17 cellular contexts compared by ENCODE assay signal in genomic region chr18:62720048-62720447, GRCh38. TPM values are rescaled to one million over a fixed set of nuclear protein-coding genes. Genes with fewer than 3 reads are reported as not detected.
DNase-seq lines count a peak whose midpoint lies in the region; ATAC-seq, FAIRE-seq and TF ChIP-seq lines count a peak whose summit lies in the region.
"Had no signal": no experiment of that assay in that cellular context is flagged by ENCODE, and none has a peak within 500 bp of the region (broad histone marks: within the 10 kb centered on the region; RNA-seq: fewer than 3 reads in every experiment).

No MANE protein-coding gene starts in this region.

- peak overlapping the region; percentile 68 for H3K4me2 ChIP-seq in HepG2 (ENCODE audit: low read depth, low read length)

- H3K27ac Mint-ChIP-seq in activated T-cell treated with anti-CD3 and anti-CD28 coated beads, Interleukin-2, amount 50 U/mL, for 72 hours = no peak overlapping the region
- H3K27ac Mint-ChIP-seq: activated naive CD4-positive, alpha-beta T cell treated with anti-CD3 and anti-CD28 coated beads, Interleukin-2, amount 10 ng/mL, durations not matched to agents 7 days and 5 days had no signal

- WGBS in HepG2 (ENCODE audit: low lambda C conversion rate) = 6% methylated on average over 4 of the region's 4 CpGs
- 44% methylated on average over 4 of the region's 4 CpGs for WGBS in right lobe of liver (ENCODE audit: insufficient coverage, low coverage, low lambda C conversion rate, missing lambda C conversion rate)

- DNase-seq in HepG2 (ENCODE audit: low spot score) = no peak
- DNase-seq in right lobe of liver = no peak
- peak; percentile 37 for DNase-seq in astrocyte of the hippocampus (ENCODE audit: low read depth, low spot score)
- peak; percentile 59 for DNase-seq in medulla oblongata (ENCODE audit: extremely low spot score)
- no peak for DNase-seq in NCI-H146 (lab: John Stamatoyannopoulos, UW)
- DNase-seq in NCI-H774 (lab: John Stamatoyannopoulos, UW) = no peak
- DNase-seq in activated T-cell treated with anti-CD3 and anti-CD28 coated beads, Interleukin-2, amount 50 U/mL, for 72 hours = no peak
- DNase-seq: ACHN; activated naive CD4-positive, alpha-beta T cell treated with anti-CD3 and anti-CD28 coated beads, Interleukin-2, amount 10 ng/mL, durations not matched to agents 7 days and 5 days; NCI-H1417 treated with DMSO at 0.1 percent for 48 hours; NCI-H226; retina; SK-N-SH; stimulated activated CD4-positive, alpha-beta T cell treated with anti-CD3 and anti-CD28 coated beads, Interleukin-4, amount 100 ng/mL, for 1 hour had no signal

- ATAC-seq in HepG2 (no peak), right lobe of liver (no peak), GM19395 (IDR thresholded peaks at IDR 0.05; ENCODE audit: unreplicated experiment) (no peak)
- ATAC-seq in activated T-cell treated with anti-CD3 and anti-CD28 coated beads, Interleukin-2, amount 50 U/mL, for 72 hours (replicated peaks in 1 of 2) = no peak

- H2AFZ ChIP-seq in HepG2 (ENCODE audit: low read length) = no peak overlapping the region

- peak overlapping the region; percentile 81 for H3K9ac ChIP-seq in HepG2 (ENCODE audit: insufficient read depth, low read depth, low read length)
- H3K9ac ChIP-seq: SK-N-SH had no signal

- H3K4me1 ChIP-seq in HepG2 (ENCODE audit: insufficient read depth, low read length) = peaks cover 45% of the 10 kb centered on the region
- peaks cover 0 to 34% (median 6%) of the 10 kb centered on the region in 4 donors for H3K4me1 ChIP-seq in right lobe of liver

- H3K27me3 Mint-ChIP-seq in activated T-cell treated with anti-CD3 and anti-CD28 coated beads, Interleukin-2, amount 50 U/mL, for 72 hours (ENCODE audit: low read depth) = no peaks in the 10 kb centered on the region
- H3K27me3 Mint-ChIP-seq: central memory CD8-positive, alpha-beta T cell had no signal

- H3K36me3 ChIP-seq in HepG2 (replicated peaks in 1 of 2; ENCODE audit: control insufficient read depth in 1 of 2, insufficient read depth in 2 of 2, low read length in 2 of 2) = no peaks in the 10 kb centered on the region
- H3K36me3 ChIP-seq in right lobe of liver = no peaks in the 10 kb centered on the region

- TF ChIP-seq CTCF in HepG2 (CRISPR knock-in tag; IDR thresholded peaks at IDR 0.05) (no peak), right lobe of liver (IDR thresholded peaks at IDR 0.05) (no peak)

- no peak for TF ChIP-seq RAD21 in HepG2 (CRISPR knock-in tag; IDR thresholded peaks at IDR 0.05)

- TF ChIP-seq EP300 in HepG2 (IDR thresholded peaks at IDR 0.05; ENCODE audit: low read depth in 2 of 2, low read length in 2 of 2) (no peak), HepG2 (CRISPR knock-in tag; IDR thresholded peaks at IDR 0.05; ENCODE audit: borderline replicate concordance) (no peak)

- POLR2A ChIA-PET in HepG2 (lab: Yijun Ruan, JAX) = interaction anchor here (1.7 kb wide), 1 partner anchor 22 kb away, joined by 3 read pairs; no protein-coding TSS in a partner anchor

- no peaks in the 10 kb centered on the region for H3K9me3 Mint-ChIP-seq in activated T-cell treated with anti-CD3 and anti-CD28 coated beads, Interleukin-2, amount 50 U/mL, for 72 hours
- H3K9me3 Mint-ChIP-seq: activated naive CD4-positive, alpha-beta T cell treated with anti-CD3 and anti-CD28 coated beads, Interleukin-2, amount 10 ng/mL, durations not matched to agents 7 days and 5 days; central memory CD8-positive, alpha-beta T cell had no signal

- no TSS peak for BruUV-seq in HepG2 (replicated peaks; lab: Mats Ljungman, UMichigan)

- CTCF ChIA-PET in HepG2 (lab: Yijun Ruan, JAX; ENCODE audit: low intra/inter-chr PET ratio, low total read pairs) = no interaction called here

- in situ Hi-C loops in HepG2 (cut with HindIII; ENCODE audit: extremely low pct_ligation_motif_present, low pct_unique_long_range_greater_than_20kb) = no loop called here

- H3K9me3 ChIP-seq in HepG2 (ENCODE audit: low read length) (no peaks in the 10 kb centered on the region), right lobe of liver (no peaks in the 10 kb centered on the region)
- H3K9me3 ChIP-seq: SK-N-SH had no signal

- H3K36me3 Mint-ChIP-seq in activated T-cell treated with anti-CD3 and anti-CD28 coated beads, Interleukin-2, amount 50 U/mL, for 72 hours (ENCODE audit: insufficient read depth in 2 of 2) = peaks cover 1% of the 10 kb centered on the region in 2 donors
- H3K36me3 Mint-ChIP-seq: activated naive CD4-positive, alpha-beta T cell treated with anti-CD3 and anti-CD28 coated beads, Interleukin-2, amount 10 ng/mL, durations not matched to agents 7 days and 5 days had no signal

- peak overlapping the region; percentile 5 for H3K27ac ChIP-seq in HepG2 (ENCODE audit: extremely low read length, insufficient read depth, low read length)
- no peak overlapping the region for H3K27ac ChIP-seq in right lobe of liver

- FAIRE-seq in HepG2 (lab: Jason Lieb, UNC) = no peak
- FAIRE-seq: H54 had no signal

- H3K27me3 ChIP-seq in HepG2 (ENCODE audit: control insufficient read depth in 1 of 2, insufficient read depth in 2 of 2, low read length in 2 of 2) = no peaks in the 10 kb centered on the region; a peak in 1 of 5 replicates
- no peaks in the 10 kb centered on the region for H3K27me3 ChIP-seq in right lobe of liver

- peaks cover 91% of the 10 kb centered on the region for H3K79me2 ChIP-seq in HepG2 (ENCODE audit: insufficient read depth, low read length)

- peaks cover 15% of the 10 kb centered on the region for H4K20me1 ChIP-seq in HepG2 (ENCODE audit: insufficient read depth, low read length)

- H3K4me1 Mint-ChIP-seq in activated T-cell treated with anti-CD3 and anti-CD28 coated beads, Interleukin-2, amount 50 U/mL, for 72 hours (ENCODE audit: low read depth) = peaks cover 41% of the 10 kb centered on the region

- H3K4me3 ChIP-seq in HepG2 (replicated peaks in 1 of 3; ENCODE audit: insufficient read depth in 1 of 3, low read depth in 2 of 3, low read length in 3 of 3) (peak overlapping the region; percentile 72 to 86 (median 78); a peak in 5 of 6 replicates), right lobe of liver (no peak overlapping the region)

- intact Hi-C loops in HepG2 (cut with micrococcal nuclease; ENCODE audit: unreplicated experiment) (loop anchor here (5.0 kb wide), 1 partner anchor 37 kb away; no protein-coding TSS in a partner anchor), right lobe of liver (cut with DNase I) (no loop called here)

- H3K4me3 Mint-ChIP-seq in activated T-cell treated with anti-CD3 and anti-CD28 coated beads, Interleukin-2, amount 50 U/mL, for 72 hours = peak overlapping the region in 1 of 2 donors; percentile 53
- H3K4me3 Mint-ChIP-seq: activated naive CD4-positive, alpha-beta T cell treated with anti-CD3 and anti-CD28 coated beads, Interleukin-2, amount 10 ng/mL, durations not matched to agents 7 days and 5 days; central memory CD8-positive, alpha-beta T cell had no signal

- TF ChIP-seq POLR2A in HepG2 (IDR thresholded peaks at IDR 0.05; ENCODE audit: insufficient read depth in 1 of 2, low read depth in 2 of 2, low read length in 2 of 2) (no peak), right lobe of liver (IDR thresholded peaks at IDR 0.05) (no peak)

TF ChIP-seq in HepG2, 621 proteins besides CTCF, POLR2A, EP300 and RAD21:
- TF ChIP-seq MTF1 (CRISPR knock-in tag; IDR thresholded peaks at IDR 0.05) (no peak), ZNF12 (CRISPR knock-in tag; IDR thresholded peaks at IDR 0.05) (0 out of 2 replicates have a peak, but pooled peaks have one; percentile 43), RFXAP (CRISPR knock-in tag; IDR thresholded peaks at IDR 0.05; ENCODE audit: borderline replicate concordance) (no peak)

RNA-seq across cellular contexts. Expression of gene PHLPP1, which starts 4.7 kb away (rescaled TPM):
- 18.5 and 19.8 TPM in 2 replicates for total RNA-seq in HepG2 (2016; rRNA removed; fragmentation: Illumina TruSeq; extraction: Trizol)
- total RNA-seq in HepG2 (2016; cell fraction: cytosol; rRNA removed; fragmentation: Illumina TruSeq; extraction: Trizol; ENCODE audit: low read depth) = 8.5 and 10.8 TPM in 2 replicates
- total RNA-seq in HepG2 (2016; cell fraction: insoluble cytoplasmic fraction; rRNA removed; fragmentation: Illumina TruSeq; extraction: Trizol) = 16.7 and 17.3 TPM in 2 replicates
- 8.5 and 10.8 TPM in 2 replicates for total RNA-seq in HepG2 (2016; cell fraction: membrane; rRNA removed; fragmentation: Illumina TruSeq; extraction: Trizol)
- 29.4 and 39.2 TPM in 2 replicates for total RNA-seq in HepG2 (2016; cell fraction: nucleus; rRNA removed; fragmentation: Illumina TruSeq; extraction: Trizol)
- 9.2 and 9.8 TPM in 2 replicates for polyA plus RNA-seq in HepG2 (2011; rRNA removed)
- polyA plus RNA-seq in HepG2 (2011; cell fraction: cytosol; rRNA removed) = 7.0 and 7.7 TPM in 2 replicates
- polyA plus RNA-seq in HepG2 (2011; cell fraction: nucleus; rRNA removed) = 11.5 and 13.7 TPM in 2 replicates
- 9.2 and 15.8 TPM in 2 replicates for polyA plus RNA-seq in HepG2 (2012)
- 0.60 and 0.61 TPM in 2 replicates for polyA plus RNA-seq in HepG2 (2016; cell fraction: cytosol; fragmentation: Illumina TruSeq; extraction: Trizol; ENCODE audit: low read depth)
- polyA plus RNA-seq in HepG2 (2016; cell fraction: insoluble cytoplasmic fraction; fragmentation: Illumina TruSeq; extraction: Trizol; ENCODE audit: low read depth) = 13.0 and 17.3 TPM in 2 replicates
- 2.3 and 2.5 TPM in 2 replicates for polyA plus RNA-seq in HepG2 (2016; cell fraction: membrane; fragmentation: Illumina TruSeq; extraction: Trizol; ENCODE audit: low read depth)
- 17.6 and 19.5 TPM in 2 replicates for polyA plus RNA-seq in HepG2 (2016; cell fraction: nucleus; fragmentation: Illumina TruSeq; extraction: Trizol; ENCODE audit: insufficient read depth, low read depth)
- 17.9 and 28.2 TPM in 2 replicates for polyA minus RNA-seq in HepG2 (2011; rRNA and poly(A)+ RNA removed; ENCODE audit: low replicate concordance)
- 24.3 and 29.5 TPM in 2 replicates for polyA minus RNA-seq in HepG2 (2011; cell fraction: cytosol; rRNA and poly(A)+ RNA removed)
- polyA minus RNA-seq in HepG2 (2011; cell fraction: nucleus; rRNA and poly(A)+ RNA removed) = 61.7 and 84.3 TPM in 2 replicates
- total RNA-seq in right lobe of liver = 10 to 100 TPM in 5 of 6 experiments, 1 to 10 TPM in 1; 8.6 to 19.3 (median 17.0) TPM
- total RNA-seq in activated T-cell treated with anti-CD3 and anti-CD28 coated beads, Interleukin-2, amount 50 U/mL, for 72 hours = 1 to 10 TPM; 6.3 to 7.9 TPM

Comparison
In these comparisons a context has a peak if more than half of its experiments do, and no peak if none do; other contexts are left out.
1. H3K4me3 ChIP-seq: peak in HepG2 (3 of 3); none in right lobe of liver (0 of 3).
2. DNase-seq: peak in astrocyte of the hippocampus (single experiment) and medulla oblongata (single experiment); none in HepG2 (single experiment), right lobe of liver (0 of 3), NCI-H146 (single experiment), NCI-H774 (single experiment) and activated T-cell treated with anti-CD3 and anti-CD28 coated beads, Interleukin-2, amount 50 U/mL, for 72 hours (0 of 2).